ENCODE assay signal across 1 cellular context in genomic region chr11:61816736-61817455, GRCh38.
A peak's percentile ranks its signal among the peaks of the same experiment; 100 is the strongest.
TF ChIP-seq lines count a peak whose summit lies in the region.

FADS1 (minus strand) TSS chr11:61817003; CDS start chr11:61816929, 74 bp downstream.

TF ChIP-seq in HepG2, 621 proteins besides CTCF, POLR2A, EP300 and RAD21 (continued from another document and continues in another):
- TF ChIP-seq MAX (IDR thresholded peaks at IDR 0.05) (peak; percentile 97), ZNF24 (IDR thresholded peaks at IDR 0.05) (0 out of 2 replicates have a peak, but pooled peaks have one; percentile 12), ZBTB3 (CRISPR knock-in tag; IDR thresholded peaks at IDR 0.05; ENCODE audit: borderline replicate concordance, low read depth) (no peak), ZNF12 (CRISPR knock-in tag; IDR thresholded peaks at IDR 0.05) (0 out of 2 replicates have a peak, but pooled peaks have one; percentile 68), ZSCAN21 (CRISPR knock-in tag; IDR thresholded peaks at IDR 0.05; ENCODE audit: borderline replicate concordance) (peak; percentile 79; the same call in 1 of the 2 replicates), SMAD3 (CRISPR knock-in tag; IDR thresholded peaks at IDR 0.05) (peak; percentile 81; the same call in 1 of the 2 replicates), ZNF468 (CRISPR knock-in tag; IDR thresholded peaks at IDR 0.05) (no peak), ZXDC (CRISPR knock-in tag; IDR thresholded peaks at IDR 0.05) (peak; percentile 73; the same call in 1 of the 2 replicates), ZNF407 (CRISPR knock-in tag; IDR thresholded peaks at IDR 0.05; ENCODE audit: not compliant biosample characterization) (no peak), DNMT3B (CRISPR knock-in tag; conservative IDR thresholded peaks at IDR 0.05) (no peak), CCDC6 (CRISPR knock-in tag; IDR thresholded peaks at IDR 0.05) (peak; percentile 98), HDAC6 (IDR thresholded peaks at IDR 0.05; ENCODE audit: low read depth, low read length) (no peak), MTERF4 (CRISPR knock-in tag; IDR thresholded peaks at IDR 0.05) (no peak; the same call in 1 of the 2 replicates), RFX5 (IDR thresholded peaks at IDR 0.05; ENCODE audit: low read depth, low read length) (peak; percentile 32; the same call in 1 of the 2 replicates), ZBED4 (CRISPR knock-in tag; IDR thresholded peaks at IDR 0.05; ENCODE audit: borderline replicate concordance) (peak; percentile 76; the same call in 1 of the 2 replicates), SETDB1 (CRISPR knock-in tag; IDR thresholded peaks at IDR 0.05; ENCODE audit: borderline replicate concordance) (no peak), RCOR2 (CRISPR knock-in tag; IDR thresholded peaks at IDR 0.05) (0 out of 2 replicates have a peak, but pooled peaks have one; percentile 24), ZNF10 (CRISPR knock-in tag; IDR thresholded peaks at IDR 0.05; ENCODE audit: borderline replicate concordance, low read depth) (no peak), HOXA7 (CRISPR knock-in tag; IDR thresholded peaks at IDR 0.05) (no peak), FIP1L1 (IDR thresholded peaks at IDR 0.05; ENCODE audit: borderline replicate concordance, insufficient read depth, low read depth, low read length) (no peak), ZGPAT (CRISPR knock-in tag; IDR thresholded peaks at IDR 0.05) (peak; percentile 93), NFE2L2 (IDR thresholded peaks at IDR 0.05; ENCODE audit: low read length) (no peak), ZNF17 (CRISPR knock-in tag; IDR thresholded peaks at IDR 0.05) (peak; percentile 29; the same call in 1 of the 2 replicates), ZNF83 (CRISPR knock-in tag; IDR thresholded peaks at IDR 0.05; ENCODE audit: borderline replicate concordance) (no peak), ZNF124 (CRISPR knock-in tag; IDR thresholded peaks at IDR 0.05) (peak; percentile 60; the same call in 1 of the 2 replicates), FOXC1 (CRISPR knock-in tag; IDR thresholded peaks at IDR 0.05; ENCODE audit: borderline replicate concordance) (peak; percentile 86; the same call in 1 of the 2 replicates), MIER3 (CRISPR knock-in tag; IDR thresholded peaks at IDR 0.05; ENCODE audit: borderline replicate concordance) (peak; percentile 70; the same call in 1 of the 2 replicates), SCMH1 (CRISPR knock-in tag; IDR thresholded peaks at IDR 0.05; ENCODE audit: borderline replicate concordance) (no peak), HNF4A (CRISPR knock-in tag; IDR thresholded peaks at IDR 0.05) (peak; percentile 37), CERS6 (CRISPR knock-in tag; IDR thresholded peaks at IDR 0.05) (no peak), ZNF549 (CRISPR knock-in tag; IDR thresholded peaks at IDR 0.05) (no peak), MAFG (CRISPR knock-in tag; IDR thresholded peaks at IDR 0.05) (no peak), RFXAP (CRISPR knock-in tag; IDR thresholded peaks at IDR 0.05; ENCODE audit: borderline replicate concordance) (peak; percentile 77), ZIK1 (CRISPR knock-in tag; IDR thresholded peaks at IDR 0.05; ENCODE audit: borderline replicate concordance, low read depth) (peak; percentile 96), KDM5A (IDR thresholded peaks at IDR 0.05; ENCODE audit: borderline replicate concordance, low read length) (no peak; the same call in 1 of the 2 replicates), SP1 (IDR thresholded peaks at IDR 0.05) (no peak), SP1 (CRISPR knock-in tag; IDR thresholded peaks at IDR 0.05) (peak; percentile 14; the same call in 1 of the 2 replicates), RNF2 (conservative IDR thresholded peaks at IDR 0.05; ENCODE audit: low read depth) (peak; percentile 84), FOXP1 (IDR thresholded peaks at IDR 0.05) (no peak), FOXP1 (CRISPR knock-in tag; IDR thresholded peaks at IDR 0.05) (no peak)
